In genomic region chr3:128282392-128283196, GRCh38 we compare ENCODE assay signal across 12 cellular contexts.
DNase-seq lines count a peak whose midpoint lies in the region; ATAC-seq and TF ChIP-seq lines count a peak whose summit lies in the region.
"Had no signal": no experiment of that assay in that cellular context is flagged by ENCODE, and none has a peak within 500 bp of the region (broad histone marks: within the 10 kb centered on the region; RNA-seq: fewer than 3 reads in every experiment).

No MANE protein-coding gene starts in this region.

- no peaks in the 10 kb centered on the region for H3K27me3 ChIP-seq in adrenal gland
- no peaks in the 10 kb centered on the region for H3K27me3 ChIP-seq in heart right ventricle
- H3K27me3 ChIP-seq in rectal smooth muscle tissue (ENCODE audit: control insufficient read depth, insufficient read depth, low read length) = no peaks in the 10 kb centered on the region
- no peaks in the 10 kb centered on the region for H3K27me3 ChIP-seq in Peyer's patch

- peak; percentile 53 to 86 (median 74) for ATAC-seq in heart right ventricle
- no peak for ATAC-seq in HG02840 (IDR thresholded peaks at IDR 0.05; ENCODE audit: low FRiP score, unreplicated experiment)

- H3K9me3 ChIP-seq in adrenal gland (replicated peaks in 1 of 3) = no peaks in the 10 kb centered on the region
- no peaks in the 10 kb centered on the region for H3K9me3 ChIP-seq in heart right ventricle
- H3K9me3 ChIP-seq in Peyer's patch = no peaks in the 10 kb centered on the region

- CTCF ChIA-PET in activated naive CD4-positive, alpha-beta T cell treated with anti-CD3 and anti-CD28 coated beads for 36 hours (lab: Charles Lee) = no interaction called here

- intact Hi-C loops in adrenal gland (cut with DNase I) (no loop called here), heart right ventricle (cut with DNase I) (no loop called here)
- intact Hi-C loops in activated naive CD4-positive, alpha-beta T cell treated with anti-CD3 and anti-CD28 coated beads for 36 hours (cut with micrococcal nuclease) = no loop called here

- 40 to 56% (median 51%) methylated on average over 12 to 16 of the region's 16 CpGs for WGBS in adrenal gland, 4 donors
- 28 to 35% methylated on average over 16 of the region's 16 CpGs for WGBS in heart right ventricle, 2 donors

- H3K27ac ChIP-seq in adrenal gland (peak overlapping the region in 2 of 5 donors; percentile 67 to 72), heart right ventricle (peak overlapping the region in 9 of 10 donors; percentile 43 to 75 (median 62)), rectal smooth muscle tissue (ENCODE audit: low read depth, low read length) (peak overlapping the region; percentile 61), Peyer's patch (peak overlapping the region in 1 of 4 donors; percentile 33)

- peaks cover 4% of the 10 kb centered on the region for H3K36me3 Mint-ChIP-seq in activated naive CD4-positive, alpha-beta T cell treated with anti-CD3 and anti-CD28 coated beads for 36 hours (ENCODE audit: low read depth)

- H3K36me3 ChIP-seq in adrenal gland (replicated peaks in 1 of 2) (no peaks in the 10 kb centered on the region), heart right ventricle (peaks cover 0 to 15% (median 0%) of the 10 kb centered on the region in 9 donors), rectal smooth muscle tissue (ENCODE audit: control insufficient read depth, insufficient read depth, low read length) (peaks cover 4% of the 10 kb centered on the region), Peyer's patch (no peaks in the 10 kb centered on the region)

- no peaks in the 10 kb centered on the region for H3K9me3 Mint-ChIP-seq in activated naive CD4-positive, alpha-beta T cell treated with anti-CD3 and anti-CD28 coated beads for 36 hours
- H3K9me3 Mint-ChIP-seq: activated T-cell treated with anti-CD3 and anti-CD28 coated beads, Interleukin-2, amount 50 U/mL, for 24 hours; CD14-positive monocyte had no signal

- no peak overlapping the region for H3K4me3 Mint-ChIP-seq in activated naive CD4-positive, alpha-beta T cell treated with anti-CD3 and anti-CD28 coated beads for 36 hours
- H3K4me3 Mint-ChIP-seq: activated T-cell treated with anti-CD3 and anti-CD28 coated beads, Interleukin-2, amount 50 U/mL, for 24 hours; CD14-positive monocyte had no signal

- peaks cover 8% of the 10 kb centered on the region for H3K4me1 Mint-ChIP-seq in activated naive CD4-positive, alpha-beta T cell treated with anti-CD3 and anti-CD28 coated beads for 36 hours (ENCODE audit: low read depth)
- H3K4me1 Mint-ChIP-seq: CD14-positive monocyte had no signal

- peaks cover 11 to 19% of the 10 kb centered on the region in 2 donors for H3K4me1 ChIP-seq in adrenal gland (replicated peaks in 1 of 2)
- peaks cover 15 to 57% (median 42%) of the 10 kb centered on the region in 9 donors for H3K4me1 ChIP-seq in heart right ventricle
- peaks cover 36% of the 10 kb centered on the region for H3K4me1 ChIP-seq in rectal smooth muscle tissue (ENCODE audit: control insufficient read depth, insufficient read depth, low read length)
- H3K4me1 ChIP-seq in Peyer's patch = peaks cover 0 to 10% (median 0%) of the 10 kb centered on the region in 4 donors

- no peak overlapping the region for H3K27ac Mint-ChIP-seq in activated naive CD4-positive, alpha-beta T cell treated with anti-CD3 and anti-CD28 coated beads for 36 hours
- H3K27ac Mint-ChIP-seq: activated T-cell treated with anti-CD3 and anti-CD28 coated beads, Interleukin-2, amount 50 U/mL, for 24 hours had no signal

- H3K4me3 ChIP-seq in adrenal gland (no peak overlapping the region), heart right ventricle (no peak overlapping the region), rectal smooth muscle tissue (ENCODE audit: low read length) (peak overlapping the region; percentile 9), Peyer's patch (no peak overlapping the region)

- H3K27me3 Mint-ChIP-seq in activated naive CD4-positive, alpha-beta T cell treated with anti-CD3 and anti-CD28 coated beads for 36 hours (ENCODE audit: low read depth) = no peaks in the 10 kb centered on the region
- H3K27me3 Mint-ChIP-seq: activated T-cell treated with anti-CD3 and anti-CD28 coated beads, Interleukin-2, amount 50 U/mL, for 24 hours had no signal

- H3K9ac ChIP-seq in rectal smooth muscle tissue (ENCODE audit: low read length) = no peak overlapping the region

- TF ChIP-seq CTCF in adrenal gland (IDR thresholded peaks at IDR 0.05) (no peak), heart right ventricle (IDR thresholded peaks at IDR 0.05) (no peak), Peyer's patch (IDR thresholded peaks at IDR 0.05) (no peak)

- DNase-seq in COR-L47 (lab: John Stamatoyannopoulos, UW) = peak; percentile 51
- peak; percentile 74 to 92 (median 88) for DNase-seq in adrenal gland
- DNase-seq in heart right ventricle = peak; percentile 75 to 76
- no peak for DNase-seq in kidney glomerular epithelial cell (lab: John Stamatoyannopoulos, UW)
- DNase-seq in Peyer's patch = no peak
- DNase-seq in activated naive CD4-positive, alpha-beta T cell treated with anti-CD3 and anti-CD28 coated beads for 36 hours = no peak
- DNase-seq: activated T-cell treated with anti-CD3 and anti-CD28 coated beads, Interleukin-2, amount 50 U/mL, for 24 hours; stimulated activated CD4-positive, alpha-beta T cell treated with anti-CD3 and anti-CD28 coated beads, Interleukin-4, amount 100 ng/mL, for 1 hour; SW 1271 had no signal

- TF ChIP-seq POLR2A in adrenal gland (IDR thresholded peaks at IDR 0.05) = no peak
- no peak for TF ChIP-seq POLR2A in Peyer's patch (IDR thresholded peaks at IDR 0.05)

Comparison
In these comparisons a context has a peak if more than half of its experiments do, and no peak if none do; other contexts are left out.
1. DNase-seq: peak in COR-L47 (single experiment), adrenal gland (7 of 7) and heart right ventricle (2 of 2); none in kidney glomerular epithelial cell (single experiment), Peyer's patch (0 of 3) and activated naive CD4-positive, alpha-beta T cell treated with anti-CD3 and anti-CD28 coated beads for 36 hours (single experiment).